ENCODE assay signal across 17 cellular contexts in the genomic region with DNA sequence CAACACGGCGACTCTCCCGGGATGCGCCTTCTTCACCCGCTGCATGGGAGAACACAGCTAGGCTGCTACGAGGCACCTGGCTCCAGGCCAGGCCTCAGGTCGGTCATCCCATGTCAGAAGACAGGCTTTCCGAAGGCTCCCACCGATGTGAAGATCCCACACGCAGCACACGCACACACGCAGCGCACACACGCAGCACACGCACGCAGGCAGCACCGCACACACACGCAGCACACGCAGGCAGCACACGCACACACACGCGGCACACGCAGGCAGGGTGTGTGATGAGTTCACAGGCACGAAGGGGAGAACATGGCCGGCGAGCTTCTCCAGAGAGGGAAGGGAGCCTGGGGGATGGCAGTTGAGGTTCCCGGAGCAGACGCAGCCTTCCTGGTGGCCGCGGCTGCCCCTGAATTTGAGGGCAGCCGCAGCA. TPM values are rescaled to one million over a fixed set of nuclear protein-coding genes. Genes with fewer than 3 reads are reported as not detected.
DNase-seq lines count a peak whose midpoint lies in the region; ATAC-seq, FAIRE-seq and TF ChIP-seq lines count a peak whose summit lies in the region.
"Had no signal": no experiment of that assay in that cellular context is flagged by ENCODE, and none has a peak within 500 bp of the region (broad histone marks: within the 10 kb centered on the region; RNA-seq: fewer than 3 reads in every experiment).

No MANE protein-coding gene starts in this region.

- H3K27me3 Mint-ChIP-seq in effector memory CD8-positive, alpha-beta T cell = no peaks in the 10 kb centered on the region
- H3K27me3 Mint-ChIP-seq in natural killer cell treated with Interleukin-12 subunit alpha and Interleukin-12 subunit beta and Interleukin-15 and Interleukin-18, amount 100 ng/mL, for 72 hours = no peaks in the 10 kb centered on the region

- no peak for FAIRE-seq in HepG2 (lab: Jason Lieb, UNC)
- FAIRE-seq: RCC 7860 had no signal

- intact Hi-C loops in right lobe of liver (cut with DNase I) = no loop called here
- intact Hi-C loops in HepG2 (cut with micrococcal nuclease; ENCODE audit: unreplicated experiment) = no loop called here

- no peak overlapping the region for H3K4me3 Mint-ChIP-seq in effector memory CD8-positive, alpha-beta T cell
- H3K4me3 Mint-ChIP-seq in natural killer cell treated with Interleukin-12 subunit alpha and Interleukin-12 subunit beta and Interleukin-15 and Interleukin-18, amount 100 ng/mL, for 72 hours = no peak overlapping the region

- H3K4me1 Mint-ChIP-seq in effector memory CD8-positive, alpha-beta T cell (ENCODE audit: low read depth in 2 of 2) = peaks cover 39 to 52% of the 10 kb centered on the region in 2 donors
- peaks cover 36 to 48% of the 10 kb centered on the region in 2 donors for H3K4me1 Mint-ChIP-seq in natural killer cell treated with Interleukin-12 subunit alpha and Interleukin-12 subunit beta and Interleukin-15 and Interleukin-18, amount 100 ng/mL, for 72 hours (ENCODE audit: low read depth in 2 of 2)

- no peaks in the 10 kb centered on the region for H3K79me2 ChIP-seq in HepG2 (ENCODE audit: insufficient read depth, low read length)

- no peak overlapping the region for H3K9ac ChIP-seq in HepG2 (ENCODE audit: insufficient read depth, low read depth, low read length)

- H3K27ac ChIP-seq in right lobe of liver (no peak overlapping the region), HepG2 (ENCODE audit: extremely low read length, insufficient read depth, low read length) (no peak overlapping the region)
- H3K27ac ChIP-seq: VCaP had no signal

- H3K27me3 ChIP-seq in right lobe of liver (no peaks in the 10 kb centered on the region), HepG2 (ENCODE audit: control insufficient read depth in 1 of 2, insufficient read depth in 2 of 2, low read length in 2 of 2) (peaks cover 5 to 59% of the 10 kb centered on the region in 2 experiments; a peak in 4 of 5 replicates)

- DNase-seq in right lobe of liver = peak in 2 of 3 donors; percentile 21 to 36
- no peak for DNase-seq in HepG2 (ENCODE audit: low spot score)
- no peak for DNase-seq in effector memory CD8-positive, alpha-beta T cell
- peak; percentile 53 for DNase-seq in natural killer cell treated with Interleukin-12 subunit alpha and Interleukin-12 subunit beta and Interleukin-15 and Interleukin-18, amount 100 ng/mL, for 72 hours (ENCODE audit: low spot score)
- no peak for DNase-seq in pons (ENCODE audit: low spot score)
- no peak for DNase-seq in NCI-H2227 (lab: John Stamatoyannopoulos, UW; ENCODE audit: unreplicated experiment)
- DNase-seq in activated gamma-delta T cell treated with Interleukin-2 at 50 U/mL for 16 hours = no peak
- DNase-seq: activated CD8-positive, alpha-beta memory T cell treated with anti-CD3 and anti-CD28 coated beads for 24 hours; activated naive CD4-positive, alpha-beta T cell treated with Interleukin-2 at 50 U/mL for 16 hours; effector CD4-positive, alpha-beta T cell; NCI-H1092 treated with DMSO at 0.1 percent for 48 hours; NCI-H774; stimulated activated naive CD4-positive, alpha-beta T cell had no signal

- ATAC-seq in right lobe of liver = no peak
- ATAC-seq in HepG2 = no peak
- ATAC-seq in effector memory CD8-positive, alpha-beta T cell (replicated peaks) = no peak
- no peak for ATAC-seq in natural killer cell treated with Interleukin-12 subunit alpha and Interleukin-12 subunit beta and Interleukin-15 and Interleukin-18, amount 100 ng/mL, for 72 hours
- ATAC-seq in HG03280 (IDR thresholded peaks at IDR 0.05; ENCODE audit: unreplicated experiment) = no peak

- no peaks in the 10 kb centered on the region for H3K9me3 Mint-ChIP-seq in effector memory CD8-positive, alpha-beta T cell
- no peaks in the 10 kb centered on the region for H3K9me3 Mint-ChIP-seq in natural killer cell treated with Interleukin-12 subunit alpha and Interleukin-12 subunit beta and Interleukin-15 and Interleukin-18, amount 100 ng/mL, for 72 hours

- no peaks in the 10 kb centered on the region for H4K20me1 ChIP-seq in HepG2 (ENCODE audit: insufficient read depth, low read length)

- H3K4me2 ChIP-seq in HepG2 (ENCODE audit: low read depth, low read length) = no peak overlapping the region
- H3K4me2 ChIP-seq: smooth muscle cell had no signal

- in situ Hi-C loops in HepG2 (cut with HindIII; ENCODE audit: extremely low pct_ligation_motif_present, low pct_unique_long_range_greater_than_20kb) = no loop called here

- TF ChIP-seq RAD21 in HepG2 (CRISPR knock-in tag; IDR thresholded peaks at IDR 0.05) = no peak

- H3K27ac Mint-ChIP-seq in effector memory CD8-positive, alpha-beta T cell = peak overlapping the region; percentile 75 to 86
- peak overlapping the region; percentile 57 to 82 for H3K27ac Mint-ChIP-seq in natural killer cell treated with Interleukin-12 subunit alpha and Interleukin-12 subunit beta and Interleukin-15 and Interleukin-18, amount 100 ng/mL, for 72 hours

- TF ChIP-seq POLR2A in right lobe of liver (IDR thresholded peaks at IDR 0.05) (no peak), HepG2 (IDR thresholded peaks at IDR 0.05; ENCODE audit: insufficient read depth in 1 of 2, low read depth in 2 of 2, low read length in 2 of 2) (no peak)

- H3K9me3 ChIP-seq in right lobe of liver (no peaks in the 10 kb centered on the region), HepG2 (ENCODE audit: low read length) (no peaks in the 10 kb centered on the region)

- TF ChIP-seq EP300 in HepG2 (IDR thresholded peaks at IDR 0.05; ENCODE audit: low read depth in 2 of 2, low read length in 2 of 2) (no peak), HepG2 (CRISPR knock-in tag; IDR thresholded peaks at IDR 0.05; ENCODE audit: borderline replicate concordance) (no peak)

- CTCF ChIA-PET in HepG2 (lab: Yijun Ruan, JAX; ENCODE audit: low intra/inter-chr PET ratio, low total read pairs) = no interaction called here

- POLR2A ChIA-PET in HepG2 (lab: Yijun Ruan, JAX) = no interaction called here

- no peak overlapping the region for H2AFZ ChIP-seq in HepG2 (ENCODE audit: low read length)

- 75% methylated on average over 2 of the region's 31 CpGs for WGBS in right lobe of liver (ENCODE audit: insufficient coverage, low coverage, low lambda C conversion rate, missing lambda C conversion rate)
- 44% methylated on average over 6 of the region's 31 CpGs for WGBS in HepG2 (ENCODE audit: low lambda C conversion rate)

- H3K36me3 ChIP-seq in right lobe of liver (no peaks in the 10 kb centered on the region), HepG2 (replicated peaks in 1 of 2; ENCODE audit: control insufficient read depth in 1 of 2, insufficient read depth in 2 of 2, low read length in 2 of 2) (no peaks in the 10 kb centered on the region)

- TF ChIP-seq CTCF in right lobe of liver (IDR thresholded peaks at IDR 0.05) (no peak), HepG2 (CRISPR knock-in tag; IDR thresholded peaks at IDR 0.05) (no peak)

- BruUV-seq in HepG2 (replicated peaks; lab: Mats Ljungman, UMichigan) = no TSS peak

- H3K4me1 ChIP-seq in right lobe of liver = no peaks in the 10 kb centered on the region
- H3K4me1 ChIP-seq in HepG2 (ENCODE audit: insufficient read depth, low read length) = no peaks in the 10 kb centered on the region

- peaks cover 67% of the 10 kb centered on the region for H3K36me3 Mint-ChIP-seq in effector memory CD8-positive, alpha-beta T cell (ENCODE audit: insufficient read depth)
- no peaks in the 10 kb centered on the region for H3K36me3 Mint-ChIP-seq in natural killer cell treated with Interleukin-12 subunit alpha and Interleukin-12 subunit beta and Interleukin-15 and Interleukin-18, amount 100 ng/mL, for 72 hours

- H3K4me3 ChIP-seq in right lobe of liver (no peak overlapping the region), HepG2 (replicated peaks in 1 of 3; ENCODE audit: insufficient read depth in 1 of 3, low read depth in 2 of 3, low read length in 3 of 3) (no peak overlapping the region)
- H3K4me3 ChIP-seq: smooth muscle cell had no signal

RNA-seq across cellular contexts. Expression of gene RASA3, which starts 56.1 kb away (rescaled TPM):
- 1 to 10 TPM; 3.5 to 7.9 (median 4.6) TPM for total RNA-seq in right lobe of liver
- total RNA-seq in HepG2 (2016; rRNA removed; fragmentation: Illumina TruSeq; extraction: Trizol) = not detected in 2 replicates
- not detected in 2 replicates for total RNA-seq in HepG2 (2016; cell fraction: cytosol; rRNA removed; fragmentation: Illumina TruSeq; extraction: Trizol; ENCODE audit: low read depth)
- total RNA-seq in HepG2 (2016; cell fraction: insoluble cytoplasmic fraction; rRNA removed; fragmentation: Illumina TruSeq; extraction: Trizol) = 0.06 and 0.09 TPM in 2 replicates
- not detected in 2 replicates for total RNA-seq in HepG2 (2016; cell fraction: membrane; rRNA removed; fragmentation: Illumina TruSeq; extraction: Trizol)
- 0.09 TPM in 1 of 2 replicates, not detected in the other for total RNA-seq in HepG2 (2016; cell fraction: nucleus; rRNA removed; fragmentation: Illumina TruSeq; extraction: Trizol)
- 0.05 and 0.07 TPM in 2 replicates for polyA plus RNA-seq in HepG2 (2011; rRNA removed)
- polyA plus RNA-seq in HepG2 (2011; cell fraction: cytosol; rRNA removed) = 0.09 TPM in 2 replicates
- polyA plus RNA-seq in HepG2 (2011; cell fraction: nucleus; rRNA removed) = 0.14 and 0.21 TPM in 2 replicates
- polyA plus RNA-seq in HepG2 (2012) = 0.04 TPM in 1 of 2 replicates, not detected in the other
- not detected in 2 replicates for polyA plus RNA-seq in HepG2 (2016; cell fraction: cytosol; fragmentation: Illumina TruSeq; extraction: Trizol; ENCODE audit: low read depth)
- not detected in 2 replicates for polyA plus RNA-seq in HepG2 (2016; cell fraction: insoluble cytoplasmic fraction; fragmentation: Illumina TruSeq; extraction: Trizol; ENCODE audit: low read depth)
- polyA plus RNA-seq in HepG2 (2016; cell fraction: membrane; fragmentation: Illumina TruSeq; extraction: Trizol; ENCODE audit: low read depth) = not detected in 2 replicates
- polyA plus RNA-seq in HepG2 (2016; cell fraction: nucleus; fragmentation: Illumina TruSeq; extraction: Trizol; ENCODE audit: insufficient read depth, low read depth) = 0.11 TPM in 1 of 2 replicates, not detected in the other
- polyA minus RNA-seq in HepG2 (2011; rRNA and poly(A)+ RNA removed; ENCODE audit: low replicate concordance) = 0.20 and 10.0 TPM in 2 replicates
- polyA minus RNA-seq in HepG2 (2011; cell fraction: cytosol; rRNA and poly(A)+ RNA removed) = 0.20 and 0.26 TPM in 2 replicates
- polyA minus RNA-seq in HepG2 (2011; cell fraction: nucleus; rRNA and poly(A)+ RNA removed) = 0.12 and 0.26 TPM in 2 replicates
- 10 to 100 TPM in 1 of 2 donors, 1 to 10 TPM in 1; 6.9 to 11.7 TPM for total RNA-seq in natural killer cell treated with Interleukin-12 subunit alpha and Interleukin-12 subunit beta and Interleukin-15 and Interleukin-18, amount 100 ng/mL, for 72 hours

Comparison
In these comparisons a context has a peak if more than half of its experiments do, and no peak if none do; other contexts are left out.
1. DNase-seq: peak in right lobe of liver (2 of 3) and natural killer cell treated with Interleukin-12 subunit alpha and Interleukin-12 subunit beta and Interleukin-15 and Interleukin-18, amount 100 ng/mL, for 72 hours (single experiment); none in HepG2 (single experiment), effector memory CD8-positive, alpha-beta T cell (0 of 3), pons (single experiment), NCI-H2227 (single experiment) and activated gamma-delta T cell treated with Interleukin-2 at 50 U/mL for 16 hours (single experiment).